In genomic region chr4:36511785-36512184, GRCh38 we compare ENCODE assay signal across 39 cellular contexts.
"Had no signal": no experiment of that assay in that cellular context is flagged by ENCODE, and none has a peak within 500 bp of the region (broad histone marks: within the 10 kb centered on the region; RNA-seq: fewer than 3 reads in every experiment).

No MANE protein-coding gene starts in this region.

- H3K27ac Mint-ChIP-seq: activated naive CD4-positive, alpha-beta T cell treated with anti-CD3 and anti-CD28 coated beads for 36 hours; activated naive CD4-positive, alpha-beta T cell treated with anti-CD3 and anti-CD28 coated beads, Interleukin-2, amount 10 ng/mL, durations not matched to agents 7 days and 5 days; activated naive CD4-positive, alpha-beta T cell treated with anti-CD3 and anti-CD28 coated beads, Interleukin-2, amount 50 U/mL, for 24 hours; activated naive CD4-positive, alpha-beta T cell treated with anti-CD3 and anti-CD28 coated beads, Interleukin-2, amount 50 U/mL, for 72 hours; activated naive CD8-positive, alpha-beta T cell; activated naive CD8-positive, alpha-beta T cell treated with anti-CD3 and anti-CD28 coated beads for 36 hours; activated naive CD8-positive, alpha-beta T cell treated with anti-CD3 and anti-CD28 coated beads, Interleukin-2, amount 10 ng/mL, durations not matched to agents 7 days and 5 days; activated naive CD8-positive, alpha-beta T cell treated with anti-CD3 and anti-CD28 coated beads, Interleukin-2, amount 50 U/mL, for 24 hours; activated T-cell treated with anti-CD3 and anti-CD28 coated beads, Interleukin-2, amount 50 U/mL, for 24 hours; activated T-cell treated with anti-CD3 and anti-CD28 coated beads, Interleukin-2, amount 50 U/mL, for 72 hours; activated T-helper 1 cell treated with anti-CD3 and anti-CD28 coated beads, Interleukin-12 subunit alpha, Interleukin-12 subunit beta, Interleukin-2, Interleukin-4 antibody, amounts not matched to agents 30 ng/mL and 10 ng/mL and 1 ng/mL, durations not matched to agents 14 hours and 24 hours and 36 hours; activated T-helper 17 cell treated with anti-CD3 and anti-CD28 coated beads, Interleukin-2, amount 50 U/mL, for 72 hours; activated T-helper 2 cell treated with anti-CD3 and anti-CD28 coated beads, Interferon-gamma antibody, Interleukin-2, Interleukin-4, amounts not matched to agents 10 μg/mL and 5 μg/mL and 100 μg/mL, durations not matched to agents 14 hours and 24 hours and 36 hours; brain had no signal

- H3K4me3 Mint-ChIP-seq: activated naive CD4-positive, alpha-beta T cell treated with anti-CD3 and anti-CD28 coated beads for 36 hours; activated naive CD4-positive, alpha-beta T cell treated with anti-CD3 and anti-CD28 coated beads, Interleukin-2, amount 10 ng/mL, durations not matched to agents 7 days and 5 days; activated naive CD4-positive, alpha-beta T cell treated with anti-CD3 and anti-CD28 coated beads, Interleukin-2, amount 50 U/mL, for 24 hours; activated naive CD8-positive, alpha-beta T cell; activated naive CD8-positive, alpha-beta T cell treated with anti-CD3 and anti-CD28 coated beads for 36 hours; activated naive CD8-positive, alpha-beta T cell treated with anti-CD3 and anti-CD28 coated beads, Interleukin-2, amount 10 ng/mL, durations not matched to agents 7 days and 5 days; activated naive CD8-positive, alpha-beta T cell treated with anti-CD3 and anti-CD28 coated beads, Interleukin-2, amount 50 U/mL, for 24 hours; activated T-cell treated with anti-CD3 and anti-CD28 coated beads, Interleukin-2, amount 50 U/mL, for 24 hours; activated T-cell treated with anti-CD3 and anti-CD28 coated beads, Interleukin-2, amount 50 U/mL, for 4 hours; activated T-cell treated with anti-CD3 and anti-CD28 coated beads, Interleukin-2, amount 50 U/mL, for 72 hours; activated T-helper 1 cell treated with anti-CD3 and anti-CD28 coated beads, Interleukin-12 subunit alpha, Interleukin-12 subunit beta, Interleukin-2, Interleukin-4 antibody, amounts not matched to agents 30 ng/mL and 10 ng/mL and 1 ng/mL, durations not matched to agents 14 hours and 24 hours and 36 hours; activated T-helper 17 cell treated with anti-CD3 and anti-CD28 coated beads, Interleukin-2, amount 50 U/mL, for 72 hours; brain; central memory CD8-positive, alpha-beta T cell had no signal

- H3K9me3 Mint-ChIP-seq: activated naive CD4-positive, alpha-beta T cell treated with anti-CD3 and anti-CD28 coated beads for 36 hours; activated naive CD4-positive, alpha-beta T cell treated with anti-CD3 and anti-CD28 coated beads, Interleukin-2, amount 10 ng/mL, durations not matched to agents 7 days and 5 days; activated naive CD4-positive, alpha-beta T cell treated with anti-CD3 and anti-CD28 coated beads, Interleukin-2, amount 50 U/mL, for 24 hours; activated naive CD4-positive, alpha-beta T cell treated with anti-CD3 and anti-CD28 coated beads, Interleukin-2, amount 50 U/mL, for 72 hours; activated naive CD8-positive, alpha-beta T cell treated with anti-CD3 and anti-CD28 coated beads, Interleukin-2, amount 10 ng/mL, durations not matched to agents 7 days and 5 days; activated T-cell treated with anti-CD3 and anti-CD28 coated beads, Interleukin-2, amount 50 U/mL, for 24 hours; activated T-helper 1 cell treated with anti-CD3 and anti-CD28 coated beads, Interleukin-12 subunit alpha, Interleukin-12 subunit beta, Interleukin-2, Interleukin-4 antibody, amounts not matched to agents 30 ng/mL and 10 ng/mL and 1 ng/mL, durations not matched to agents 14 hours and 24 hours and 36 hours; activated T-helper 17 cell treated with anti-CD3 and anti-CD28 coated beads, Interleukin-2, amount 50 U/mL, for 72 hours; activated T-helper 2 cell treated with anti-CD3 and anti-CD28 coated beads, Interferon-gamma antibody, Interleukin-2, Interleukin-4, amounts not matched to agents 10 μg/mL and 5 μg/mL and 100 μg/mL, durations not matched to agents 14 hours and 24 hours and 36 hours; central memory CD8-positive, alpha-beta T cell had no signal

- H3K36me3 Mint-ChIP-seq: activated naive CD4-positive, alpha-beta T cell treated with anti-CD3 and anti-CD28 coated beads, Interleukin-2, amount 10 ng/mL, durations not matched to agents 7 days and 5 days; activated naive CD4-positive, alpha-beta T cell treated with anti-CD3 and anti-CD28 coated beads, Interleukin-2, amount 50 U/mL, for 24 hours; activated naive CD4-positive, alpha-beta T cell treated with anti-CD3 and anti-CD28 coated beads, Interleukin-2, amount 50 U/mL, for 72 hours; activated naive CD8-positive, alpha-beta T cell; activated naive CD8-positive, alpha-beta T cell treated with anti-CD3 and anti-CD28 coated beads for 36 hours; activated naive CD8-positive, alpha-beta T cell treated with anti-CD3 and anti-CD28 coated beads, Interleukin-2, amount 10 ng/mL, durations not matched to agents 7 days and 5 days; brain had no signal

- H3K4me1 ChIP-seq: adrenal gland, ascending aorta, body of pancreas, breast epithelium had no signal

- H3K4me1 Mint-ChIP-seq: activated naive CD4-positive, alpha-beta T cell treated with anti-CD3 and anti-CD28 coated beads, Interleukin-2, amount 10 ng/mL, durations not matched to agents 7 days and 5 days; activated naive CD4-positive, alpha-beta T cell treated with anti-CD3 and anti-CD28 coated beads, Interleukin-2, amount 50 U/mL, for 24 hours; activated naive CD8-positive, alpha-beta T cell treated with anti-CD3 and anti-CD28 coated beads for 36 hours; activated naive CD8-positive, alpha-beta T cell treated with anti-CD3 and anti-CD28 coated beads, Interleukin-2, amount 10 ng/mL, durations not matched to agents 7 days and 5 days; activated naive CD8-positive, alpha-beta T cell treated with anti-CD3 and anti-CD28 coated beads, Interleukin-2, amount 50 U/mL, for 24 hours; activated T-helper 17 cell treated with anti-CD3 and anti-CD28 coated beads, Interleukin-2, amount 50 U/mL, for 72 hours; central memory CD8-positive, alpha-beta T cell had no signal

- H3K4me3 ChIP-seq: adrenal gland, ascending aorta, body of pancreas, breast epithelium, cardiac muscle cell had no signal

- DNase-seq: activated effector memory CD4-positive, alpha-beta T cell treated with anti-CD3 and anti-CD28 coated beads, Interleukin-2, amount 50 U/mL, for 16 hours; activated effector memory CD4-positive, alpha-beta T cell treated with Interleukin-2 at 50 U/mL for 16 hours; activated gamma-delta T cell; activated gamma-delta T cell treated with Interleukin-2 at 50 U/mL for 16 hours; activated naive CD4-positive, alpha-beta T cell; activated naive CD4-positive, alpha-beta T cell treated with anti-CD3 and anti-CD28 coated beads for 36 hours; activated naive CD4-positive, alpha-beta T cell treated with anti-CD3 and anti-CD28 coated beads, Interleukin-2, amount 10 ng/mL, durations not matched to agents 7 days and 5 days; activated naive CD4-positive, alpha-beta T cell treated with anti-CD3 and anti-CD28 coated beads, Interleukin-2, amount 50 U/mL, for 16 hours; activated naive CD4-positive, alpha-beta T cell treated with Interleukin-2 at 50 U/mL for 16 hours; activated naive CD8-positive, alpha-beta T cell treated with anti-CD3 and anti-CD28 coated beads for 36 hours; activated naive CD8-positive, alpha-beta T cell treated with anti-CD3 and anti-CD28 coated beads, Interleukin-2, amount 10 ng/mL, durations not matched to agents 7 days and 5 days; activated naive CD8-positive, alpha-beta T cell treated with anti-CD3 and anti-CD28 coated beads, Interleukin-2, amount 50 U/mL, for 24 hours; activated T-cell treated with anti-CD3 and anti-CD28 coated beads, Interleukin-2, amount 50 U/mL, for 24 hours; activated T-cell treated with anti-CD3 and anti-CD28 coated beads, Interleukin-2, amount 50 U/mL, for 4 hours; activated T-cell treated with anti-CD3 and anti-CD28 coated beads, Interleukin-2, amount 50 U/mL, for 48 hours; activated T-cell treated with anti-CD3 and anti-CD28 coated beads, Interleukin-2, amount 50 U/mL, for 72 hours; adrenal gland; amniotic stem cell; amygdala; anterior cingulate cortex; aorta; body of pancreas; brain microvascular endothelial cell; caudate nucleus; central memory CD4-positive, alpha-beta T cell; cerebellar nuclear complex had no signal

- ATAC-seq: activated naive CD4-positive, alpha-beta T cell treated with anti-CD3 and anti-CD28 coated beads, Interleukin-2, amount 50 U/mL, for 72 hours; activated naive CD8-positive, alpha-beta T cell treated with anti-CD3 and anti-CD28 coated beads, Interleukin-2, amount 50 U/mL, for 24 hours; activated T-cell treated with anti-CD3 and anti-CD28 coated beads, Interleukin-2, amount 50 U/mL, for 4 hours; activated T-cell treated with anti-CD3 and anti-CD28 coated beads, Interleukin-2, amount 50 U/mL, for 72 hours; activated T-helper 17 cell treated with anti-CD3 and anti-CD28 coated beads, Interleukin-2, amount 50 U/mL, for 72 hours; body of pancreas had no signal

- H3K27me3 ChIP-seq: adrenal gland, ascending aorta, body of pancreas, brain microvascular endothelial cell, breast epithelium, cardiac muscle cell had no signal

- H3K9me3 ChIP-seq: adrenal gland, ascending aorta, body of pancreas, breast epithelium had no signal

- H3K36me3 ChIP-seq: adrenal gland, ascending aorta, brain microvascular endothelial cell, breast epithelium, cardiac muscle cell had no signal

- H3K27ac ChIP-seq: adrenal gland, ascending aorta, body of pancreas, brain microvascular endothelial cell, breast epithelium, cardiac muscle cell had no signal

- H3K27me3 Mint-ChIP-seq: activated naive CD4-positive, alpha-beta T cell treated with anti-CD3 and anti-CD28 coated beads, Interleukin-2, amount 10 ng/mL, durations not matched to agents 7 days and 5 days; activated naive CD8-positive, alpha-beta T cell treated with anti-CD3 and anti-CD28 coated beads, Interleukin-2, amount 10 ng/mL, durations not matched to agents 7 days and 5 days; central memory CD8-positive, alpha-beta T cell had no signal

- FAIRE-seq: astrocyte, bronchial epithelial cell had no signal
